1 cellular context compared by ENCODE assay signal in the genomic region with DNA sequence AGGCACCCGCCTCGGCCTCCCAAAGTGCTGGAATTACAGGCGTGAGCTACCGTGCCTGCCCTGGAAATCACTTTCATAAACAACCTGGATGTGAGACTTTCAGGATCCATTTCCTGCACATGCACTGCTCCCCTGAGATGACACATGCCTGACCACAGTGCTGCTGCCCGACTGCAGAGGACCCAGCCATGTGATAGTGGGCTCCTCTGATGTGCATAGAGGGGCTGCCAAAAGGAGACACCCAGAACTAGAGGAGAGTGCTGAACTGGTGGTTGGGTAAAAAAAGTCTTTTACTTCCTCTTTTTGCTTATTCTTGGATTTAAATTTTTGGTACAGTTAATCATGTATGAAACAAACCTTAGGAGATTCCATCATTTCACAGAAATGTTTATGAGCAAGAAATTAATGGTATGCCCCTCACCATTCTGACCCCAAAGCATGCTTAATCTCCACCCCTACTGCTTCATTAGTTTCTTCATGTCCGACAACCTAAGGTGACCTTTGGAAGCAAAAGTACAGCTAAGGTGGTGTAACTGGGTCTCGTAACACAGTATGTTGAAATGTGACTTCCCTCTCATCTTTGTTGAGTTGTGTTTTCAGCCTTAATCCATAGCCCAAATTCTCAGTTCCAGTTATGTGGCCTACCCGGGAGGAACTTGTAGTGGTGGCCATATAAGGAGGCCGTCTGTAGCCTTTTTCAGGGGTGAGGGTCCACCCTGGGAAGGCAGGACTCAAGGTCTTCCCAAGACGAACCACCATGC.
TF ChIP-seq lines count a peak whose summit lies in the region.

No MANE protein-coding gene starts in this region.

TF ChIP-seq in GM23338, 12 proteins besides CTCF, POLR2A, EP300 and RAD21 (continued from another document):
- TF ChIP-seq, protein P1, sequence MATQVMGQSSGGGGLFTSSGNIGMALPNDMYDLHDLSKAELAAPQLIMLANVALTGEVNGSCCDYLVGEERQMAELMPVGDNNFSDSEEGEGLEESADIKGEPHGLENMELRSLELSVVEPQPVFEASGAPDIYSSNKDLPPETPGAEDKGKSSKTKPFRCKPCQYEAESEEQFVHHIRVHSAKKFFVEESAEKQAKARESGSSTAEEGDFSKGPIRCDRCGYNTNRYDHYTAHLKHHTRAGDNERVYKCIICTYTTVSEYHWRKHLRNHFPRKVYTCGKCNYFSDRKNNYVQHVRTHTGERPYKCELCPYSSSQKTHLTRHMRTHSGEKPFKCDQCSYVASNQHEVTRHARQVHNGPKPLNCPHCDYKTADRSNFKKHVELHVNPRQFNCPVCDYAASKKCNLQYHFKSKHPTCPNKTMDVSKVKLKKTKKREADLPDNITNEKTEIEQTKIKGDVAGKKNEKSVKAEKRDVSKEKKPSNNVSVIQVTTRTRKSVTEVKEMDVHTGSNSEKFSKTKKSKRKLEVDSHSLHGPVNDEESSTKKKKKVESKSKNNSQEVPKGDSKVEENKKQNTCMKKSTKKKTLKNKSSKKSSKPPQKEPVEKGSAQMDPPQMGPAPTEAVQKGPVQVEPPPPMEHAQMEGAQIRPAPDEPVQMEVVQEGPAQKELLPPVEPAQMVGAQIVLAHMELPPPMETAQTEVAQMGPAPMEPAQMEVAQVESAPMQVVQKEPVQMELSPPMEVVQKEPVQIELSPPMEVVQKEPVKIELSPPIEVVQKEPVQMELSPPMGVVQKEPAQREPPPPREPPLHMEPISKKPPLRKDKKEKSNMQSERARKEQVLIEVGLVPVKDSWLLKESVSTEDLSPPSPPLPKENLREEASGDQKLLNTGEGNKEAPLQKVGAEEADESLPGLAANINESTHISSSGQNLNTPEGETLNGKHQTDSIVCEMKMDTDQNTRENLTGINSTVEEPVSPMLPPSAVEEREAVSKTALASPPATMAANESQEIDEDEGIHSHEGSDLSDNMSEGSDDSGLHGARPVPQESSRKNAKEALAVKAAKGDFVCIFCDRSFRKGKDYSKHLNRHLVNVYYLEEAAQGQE (IDR thresholded peaks at IDR 0.05; ENCODE audit: unreplicated experiment) = no peak
- TF ChIP-seq CREB1 (CRISPR knock-in tag; IDR thresholded peaks at IDR 0.05; ENCODE audit: low read depth) (no peak), STAT1 (IDR thresholded peaks at IDR 0.05; ENCODE audit: unreplicated experiment) (no peak), POLR2AphosphoS5 (IDR thresholded peaks at IDR 0.05; ENCODE audit: low read depth) (no peak)
- TF ChIP-seq, protein P2, sequence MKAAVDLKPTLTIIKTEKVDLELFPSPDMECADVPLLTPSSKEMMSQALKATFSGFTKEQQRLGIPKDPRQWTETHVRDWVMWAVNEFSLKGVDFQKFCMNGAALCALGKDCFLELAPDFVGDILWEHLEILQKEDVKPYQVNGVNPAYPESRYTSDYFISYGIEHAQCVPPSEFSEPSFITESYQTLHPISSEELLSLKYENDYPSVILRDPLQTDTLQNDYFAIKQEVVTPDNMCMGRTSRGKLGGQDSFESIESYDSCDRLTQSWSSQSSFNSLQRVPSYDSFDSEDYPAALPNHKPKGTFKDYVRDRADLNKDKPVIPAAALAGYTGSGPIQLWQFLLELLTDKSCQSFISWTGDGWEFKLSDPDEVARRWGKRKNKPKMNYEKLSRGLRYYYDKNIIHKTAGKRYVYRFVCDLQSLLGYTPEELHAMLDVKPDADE (IDR thresholded peaks at IDR 0.05) = no peak
